13 cellular contexts compared by ENCODE assay signal in genomic region chr2:141513853-141514252, GRCh38.
A peak's percentile ranks its signal among the peaks of the same experiment; 100 is the strongest.
DNase-seq lines count a peak whose midpoint lies in the region; ATAC-seq and TF ChIP-seq lines count a peak whose summit lies in the region.
"Had no signal": no experiment of that assay in that cellular context is flagged by ENCODE, and none has a peak within 500 bp of the region (broad histone marks: within the 10 kb centered on the region; RNA-seq: fewer than 3 reads in every experiment).

No MANE protein-coding gene starts in this region.

- DNase-seq in GM12864 (ENCODE audit: low read depth) (peak; percentile 29), HCEC 1CT (no peak), NCI-H774 (lab: John Stamatoyannopoulos, UW) (no peak)
- DNase-seq in stimulated activated CD4-positive, alpha-beta T cell treated with anti-CD3 and anti-CD28 coated beads, Interleukin-4, amount 100 ng/mL, for 24 hours = no peak
- DNase-seq: activated CD4-positive, alpha-beta T cell treated with anti-CD3 and anti-CD28 coated beads for 36 hours; activated naive CD4-positive, alpha-beta T cell; NCI-H226; uterus had no signal

- no peak for TF ChIP-seq CTCF in GM12864 (IDR thresholded peaks at IDR 0.05; ENCODE audit: low read depth, low read length, missing control alignments)

- peak; percentile 100 for ATAC-seq in GM19351 (IDR thresholded peaks at IDR 0.05; ENCODE audit: unreplicated experiment)
- ATAC-seq in HG02642 (IDR thresholded peaks at IDR 0.05; ENCODE audit: poor library complexity, unreplicated experiment) = peak; percentile 99
- peak; percentile 100 for ATAC-seq in HG03354 (IDR thresholded peaks at IDR 0.05; ENCODE audit: poor library complexity, severe bottlenecking, unreplicated experiment)
- no peak for ATAC-seq in SK-N-SH treated with all-trans-retinoic acid at 6 μM for 48 hours
- ATAC-seq: activated CD4-positive, alpha-beta T cell treated with anti-CD3 and anti-CD28 coated beads for 36 hours; HCT116 had no signal

- no peak overlapping the region for H3K4me3 ChIP-seq in GM12864 (ENCODE audit: low read depth, low read length)
- H3K4me3 ChIP-seq: uterus had no signal

TF ChIP-seq in SK-N-SH treated with all-trans-retinoic acid at 6 μM for 48 hours, 23 proteins besides CTCF, POLR2A, EP300 and RAD21:
- TF ChIP-seq CSRNP3 (CRISPR knock-in tag; IDR thresholded peaks at IDR 0.05) (no peak), CREB5 (CRISPR knock-in tag; IDR thresholded peaks at IDR 0.05; ENCODE audit: low read depth) (no peak), PATZ1 (CRISPR knock-in tag; IDR thresholded peaks at IDR 0.05; ENCODE audit: borderline replicate concordance) (no peak), ISL1 (CRISPR knock-in tag; IDR thresholded peaks at IDR 0.05) (no peak), ZNF565 (CRISPR knock-in tag; conservative IDR thresholded peaks at IDR 0.05; ENCODE audit: low read depth) (no peak), ZNF8 (CRISPR knock-in tag; IDR thresholded peaks at IDR 0.05) (no peak), ZFP3 (CRISPR knock-in tag; IDR thresholded peaks at IDR 0.05) (no peak), TSHZ2 (CRISPR knock-in tag; IDR thresholded peaks at IDR 0.05) (no peak), CSDC2 (CRISPR knock-in tag; IDR thresholded peaks at IDR 0.05) (no peak)
